Comparison of ENCODE assay signal across 10 cellular contexts in the genomic region with DNA sequence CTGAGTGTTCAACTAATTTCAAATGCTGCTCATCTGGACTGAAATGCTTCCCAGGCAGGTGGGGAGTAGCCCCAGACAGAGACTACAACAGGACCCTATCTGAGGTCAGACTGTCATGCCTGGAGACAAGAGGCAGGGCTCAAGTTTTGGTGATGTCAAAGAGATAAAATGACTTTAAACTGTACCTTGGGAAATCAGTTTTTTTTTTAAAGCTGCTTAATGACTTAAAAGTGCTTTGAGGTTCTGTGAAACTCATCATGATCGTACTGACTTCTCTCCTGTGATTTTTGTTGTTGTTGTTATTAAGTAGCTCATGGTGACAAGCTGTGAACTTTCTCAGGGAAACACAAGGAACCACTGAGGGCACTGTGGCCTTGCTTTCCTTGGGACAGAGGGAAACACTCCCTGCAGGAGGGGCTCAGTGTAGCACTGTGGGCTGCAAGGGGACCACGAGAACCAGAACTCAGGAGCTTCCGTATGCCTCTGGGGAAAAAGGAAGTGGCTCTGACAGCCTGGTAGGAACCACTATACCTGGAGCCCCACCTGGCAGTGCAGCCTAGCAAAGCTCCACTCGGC. TPM values are rescaled to one million over a fixed set of nuclear protein-coding genes. Genes with fewer than 3 reads are reported as not detected.
A peak's percentile ranks its signal among the peaks of the same experiment; 100 is the strongest.
DNase-seq lines count a peak whose midpoint lies in the region; ATAC-seq, FAIRE-seq and TF ChIP-seq lines count a peak whose summit lies in the region.
"Had no signal": no experiment of that assay in that cellular context is flagged by ENCODE, and none has a peak within 500 bp of the region (broad histone marks: within the 10 kb centered on the region; RNA-seq: fewer than 3 reads in every experiment).

No MANE protein-coding gene starts in this region.

- peaks cover 52% of the 10 kb centered on the region for H3K36me3 Mint-ChIP-seq in activated T-helper 2 cell treated with anti-CD3 and anti-CD28 coated beads, Interferon-gamma antibody, Interleukin-2, Interleukin-4, amounts not matched to agents 10 μg/mL and 5 μg/mL and 100 μg/mL, durations not matched to agents 14 hours and 24 hours and 36 hours (ENCODE audit: low read depth)

- H3K9me3 ChIP-seq in liver (ENCODE audit: control insufficient read depth in 4 of 4, low read length in 3 of 4) (no peaks in the 10 kb centered on the region), HepG2 (ENCODE audit: low read length) (no peaks in the 10 kb centered on the region), mesenchymal stem cell (ENCODE audit: control insufficient read depth, low read length) (no peaks in the 10 kb centered on the region), upper lobe of right lung (no peaks in the 10 kb centered on the region)

- no peak for FAIRE-seq in HepG2 (lab: Jason Lieb, UNC)

- peaks cover 98% of the 10 kb centered on the region for H3K79me2 ChIP-seq in HepG2 (ENCODE audit: insufficient read depth, low read length)

- peaks cover 10 to 70% (median 41%) of the 10 kb centered on the region in 4 donors for H3K4me1 ChIP-seq in liver (ENCODE audit: control insufficient read depth in 4 of 4, insufficient read depth in 4 of 4, low read length in 3 of 4)
- peaks cover 58% of the 10 kb centered on the region for H3K4me1 ChIP-seq in HepG2 (ENCODE audit: insufficient read depth, low read length)
- H3K4me1 ChIP-seq in mesenchymal stem cell (ENCODE audit: control insufficient read depth, insufficient read depth, low read depth, low read length) = peaks cover 15% of the 10 kb centered on the region
- H3K4me1 ChIP-seq in upper lobe of right lung = peaks cover 47% of the 10 kb centered on the region

- TF ChIP-seq EP300 in HepG2 (IDR thresholded peaks at IDR 0.05; ENCODE audit: low read depth in 2 of 2, low read length in 2 of 2) = no peak
- TF ChIP-seq EP300 in HepG2 (CRISPR knock-in tag; IDR thresholded peaks at IDR 0.05; ENCODE audit: borderline replicate concordance) = no peak

- H3K4me3 Mint-ChIP-seq in activated T-helper 2 cell treated with anti-CD3 and anti-CD28 coated beads, Interferon-gamma antibody, Interleukin-2, Interleukin-4, amounts not matched to agents 10 μg/mL and 5 μg/mL and 100 μg/mL, durations not matched to agents 14 hours and 24 hours and 36 hours (ENCODE audit: low read depth) = peak overlapping the region; percentile 34

- no peaks in the 10 kb centered on the region for H3K9me3 Mint-ChIP-seq in activated T-helper 2 cell treated with anti-CD3 and anti-CD28 coated beads, Interferon-gamma antibody, Interleukin-2, Interleukin-4, amounts not matched to agents 10 μg/mL and 5 μg/mL and 100 μg/mL, durations not matched to agents 14 hours and 24 hours and 36 hours

- no peaks in the 10 kb centered on the region for H3K27me3 ChIP-seq in liver (ENCODE audit: control insufficient read depth in 4 of 4, insufficient read depth in 4 of 4, low read length in 3 of 4)
- H3K27me3 ChIP-seq in HepG2 (ENCODE audit: control insufficient read depth in 1 of 2, insufficient read depth in 2 of 2, low read length in 2 of 2) = no peaks in the 10 kb centered on the region
- H3K27me3 ChIP-seq in mesenchymal stem cell (ENCODE audit: control insufficient read depth in 1 of 2, insufficient read depth in 1 of 2, low read length in 2 of 2) = no peaks in the 10 kb centered on the region
- H3K27me3 ChIP-seq in upper lobe of right lung = no peaks in the 10 kb centered on the region

- peak overlapping the region; percentile 14 to 46 for H3K27ac ChIP-seq in liver (ENCODE audit: low read depth in 1 of 2, low read length in 2 of 2)
- no peak overlapping the region for H3K27ac ChIP-seq in HepG2 (ENCODE audit: extremely low read length, insufficient read depth, low read length)
- no peak overlapping the region for H3K27ac ChIP-seq in mesenchymal stem cell (ENCODE audit: low read length, poor library complexity, severe bottlenecking)
- no peak overlapping the region for H3K27ac ChIP-seq in upper lobe of right lung

- peaks cover 34% of the 10 kb centered on the region for H4K20me1 ChIP-seq in HepG2 (ENCODE audit: insufficient read depth, low read length)

- H3K79me1 ChIP-seq in mesenchymal stem cell (replicated peaks; ENCODE audit: low read length, poor library complexity, severe bottlenecking) = no peaks in the 10 kb centered on the region

- peak overlapping the region; percentile 78 for H3K27ac Mint-ChIP-seq in activated T-helper 2 cell treated with anti-CD3 and anti-CD28 coated beads, Interferon-gamma antibody, Interleukin-2, Interleukin-4, amounts not matched to agents 10 μg/mL and 5 μg/mL and 100 μg/mL, durations not matched to agents 14 hours and 24 hours and 36 hours

- POLR2A ChIA-PET in HepG2 (lab: Yijun Ruan, JAX) = no interaction called here

- no peak overlapping the region for H3K9ac ChIP-seq in liver (ENCODE audit: low read depth in 1 of 2, low read length in 2 of 2)
- no peak overlapping the region for H3K9ac ChIP-seq in HepG2 (ENCODE audit: insufficient read depth, low read depth, low read length)
- H3K9ac ChIP-seq in mesenchymal stem cell (ENCODE audit: low read length) = no peak overlapping the region

- no peak overlapping the region for H2BK5ac ChIP-seq in mesenchymal stem cell (ENCODE audit: low read depth, low read length, poor library complexity, severe bottlenecking)

- no peak overlapping the region for H2BK15ac ChIP-seq in mesenchymal stem cell (ENCODE audit: low read depth, poor library complexity, severe bottlenecking)

- no peak for TF ChIP-seq POLR2A in HepG2 (IDR thresholded peaks at IDR 0.05; ENCODE audit: insufficient read depth in 1 of 2, low read depth in 2 of 2, low read length in 2 of 2)

- no peak overlapping the region for H3K4me3 ChIP-seq in liver (ENCODE audit: low read depth in 1 of 3, low read length in 3 of 3)
- H3K4me3 ChIP-seq in HepG2 (replicated peaks in 1 of 3; ENCODE audit: insufficient read depth in 1 of 3, low read depth in 2 of 3, low read length in 3 of 3) = no peak overlapping the region
- H3K4me3 ChIP-seq in mesenchymal stem cell (ENCODE audit: insufficient read depth in 1 of 2, low read depth in 1 of 2, low read length in 2 of 2) = no peak overlapping the region
- no peak overlapping the region for H3K4me3 ChIP-seq in upper lobe of right lung

- no peak overlapping the region for H3K4ac ChIP-seq in mesenchymal stem cell (ENCODE audit: low read depth in 1 of 2, low read length in 2 of 2)

- H4K91ac ChIP-seq in mesenchymal stem cell (ENCODE audit: low read length) = no peak overlapping the region

- BruUV-seq in HepG2 (replicated peaks; lab: Mats Ljungman, UMichigan) = no TSS peak

- DNase-seq in HepG2 (ENCODE audit: low spot score) (no peak), mesenchymal stem cell (peak; percentile 36), upper lobe of right lung (no peak), NCI-H524 (lab: John Stamatoyannopoulos, UW) (no peak), head of caudate nucleus (no peak)
- no peak for DNase-seq in activated T-helper 2 cell treated with anti-CD3 and anti-CD28 coated beads, Interferon-gamma antibody, Interleukin-2, Interleukin-4, amounts not matched to agents 10 μg/mL and 5 μg/mL and 100 μg/mL, durations not matched to agents 14 hours and 24 hours and 36 hours (ENCODE audit: low spot score)
- DNase-seq: activated CD4-positive, alpha-beta T cell treated with anti-CD3 and anti-CD28 coated beads, Interleukin-2, amount 50 U/mL, for 48 hours; GOT3 had no signal

- H4K8ac ChIP-seq in mesenchymal stem cell (ENCODE audit: low read length) = no peak overlapping the region

- no peaks in the 10 kb centered on the region for H3K27me3 Mint-ChIP-seq in activated T-helper 2 cell treated with anti-CD3 and anti-CD28 coated beads, Interferon-gamma antibody, Interleukin-2, Interleukin-4, amounts not matched to agents 10 μg/mL and 5 μg/mL and 100 μg/mL, durations not matched to agents 14 hours and 24 hours and 36 hours (ENCODE audit: low read depth)

- no peak overlapping the region for H2AK5ac ChIP-seq in mesenchymal stem cell (ENCODE audit: low read length, severe bottlenecking)

- H2AFZ ChIP-seq in HepG2 (ENCODE audit: low read length) (no peak overlapping the region), mesenchymal stem cell (ENCODE audit: low read depth, low read length) (no peak overlapping the region)

- H2BK120ac ChIP-seq in mesenchymal stem cell (ENCODE audit: low read depth, low read length) = no peak overlapping the region

- ATAC-seq in HepG2 (no peak), upper lobe of right lung (peak; percentile 8), HG03108 (IDR thresholded peaks at IDR 0.05; ENCODE audit: unreplicated experiment) (no peak)

- peaks cover 72% of the 10 kb centered on the region for H3K4me1 Mint-ChIP-seq in activated T-helper 2 cell treated with anti-CD3 and anti-CD28 coated beads, Interferon-gamma antibody, Interleukin-2, Interleukin-4, amounts not matched to agents 10 μg/mL and 5 μg/mL and 100 μg/mL, durations not matched to agents 14 hours and 24 hours and 36 hours (ENCODE audit: low read depth)

- H3K4me2 ChIP-seq in HepG2 (ENCODE audit: low read depth, low read length) (no peak overlapping the region), mesenchymal stem cell (ENCODE audit: low read length, poor library complexity, severe bottlenecking) (no peak overlapping the region)

- H3K36me3 ChIP-seq in liver (ENCODE audit: control insufficient read depth in 4 of 4, insufficient read depth in 3 of 4, low read depth in 1 of 4, low read length in 3 of 4) (peaks cover 0 to 5% (median under 1%) of the 10 kb centered on the region in 4 donors), HepG2 (replicated peaks in 1 of 2; ENCODE audit: control insufficient read depth in 1 of 2, insufficient read depth in 2 of 2, low read length in 2 of 2) (peaks cover 10 to 40% of the 10 kb centered on the region in 2 experiments), mesenchymal stem cell (ENCODE audit: control insufficient read depth in 1 of 2, insufficient read depth in 2 of 2, low read depth in 1 of 2, low read length in 2 of 2) (peaks cover 13 to 26% of the 10 kb centered on the region in 2 experiments), upper lobe of right lung (peaks cover 6% of the 10 kb centered on the region)

- TF ChIP-seq CTCF in liver (IDR thresholded peaks at IDR 0.05; ENCODE audit: low read depth, low read length, missing input control) = peak; percentile 32
- TF ChIP-seq CTCF in HepG2 (CRISPR knock-in tag; IDR thresholded peaks at IDR 0.05) = no peak
- TF ChIP-seq CTCF in upper lobe of right lung (IDR thresholded peaks at IDR 0.05) = no peak

- 54% methylated on average over 4 of the region's 4 CpGs for WGBS in liver
- 97% methylated on average over 4 of the region's 4 CpGs for WGBS in HepG2 (ENCODE audit: low lambda C conversion rate)
- 78% methylated on average over 4 of the region's 4 CpGs for WGBS in mesenchymal stem cell

- CTCF ChIA-PET in HepG2 (lab: Yijun Ruan, JAX; ENCODE audit: low intra/inter-chr PET ratio, low total read pairs) = no interaction called here

- intact Hi-C loops in HepG2 (cut with micrococcal nuclease; ENCODE audit: unreplicated experiment) (no loop called here), upper lobe of right lung (cut with DNase I) (no loop called here), head of caudate nucleus (cut with DNase I) (no loop called here)
- intact Hi-C loops in activated T-helper 2 cell treated with anti-CD3 and anti-CD28 coated beads, Interferon-gamma antibody, Interleukin-2, Interleukin-4, amounts not matched to agents 10 μg/mL and 5 μg/mL and 100 μg/mL, durations not matched to agents 14 hours and 24 hours and 36 hours (cut with micrococcal nuclease) = no loop called here

- H2BK12ac ChIP-seq in mesenchymal stem cell (ENCODE audit: low read length in 2 of 2) = no peak overlapping the region

- H3K18ac ChIP-seq in mesenchymal stem cell (ENCODE audit: low read depth in 1 of 2, low read length in 2 of 2) = peak overlapping the region in 1 of 2 experiments; percentile 23

- H3K14ac ChIP-seq in mesenchymal stem cell (ENCODE audit: low read length in 2 of 2) = no peak overlapping the region

- peak in 1 of 2 donors; percentile 85 for TF ChIP-seq RAD21 in liver (IDR thresholded peaks at IDR 0.05)
- TF ChIP-seq RAD21 in HepG2 (CRISPR knock-in tag; IDR thresholded peaks at IDR 0.05) = no peak

- in situ Hi-C loops in HepG2 (cut with HindIII; ENCODE audit: extremely low pct_ligation_motif_present, low pct_unique_long_range_greater_than_20kb) = no loop called here

- H3K23ac ChIP-seq in mesenchymal stem cell (ENCODE audit: low read length in 2 of 2) = no peak overlapping the region

RNA-seq across cellular contexts. Expression of a gene that starts 9.5 kb away (rescaled TPM):
- total RNA-seq in liver (10 to 100 TPM; 13.1 to 48.8 TPM), HepG2 (2016; rRNA removed; fragmentation: Illumina TruSeq; extraction: Trizol) (14.4 and 25.9 TPM in 2 replicates), upper lobe of right lung (64.3 TPM)
- polyA plus RNA-seq in liver (10 to 100 TPM; 15.1 to 18.1 TPM), HepG2 (2011; rRNA removed) (17.0 and 20.2 TPM in 2 replicates)
- 38.1 and 38.4 TPM in 2 replicates for total RNA-seq in HepG2 (2016; cell fraction: cytosol; rRNA removed; fragmentation: Illumina TruSeq; extraction: Trizol; ENCODE audit: low read depth)
- 13.8 and 20.2 TPM in 2 replicates for total RNA-seq in HepG2 (2016; cell fraction: insoluble cytoplasmic fraction; rRNA removed; fragmentation: Illumina TruSeq; extraction: Trizol)
- 26.7 and 27.9 TPM in 2 replicates for total RNA-seq in HepG2 (2016; cell fraction: membrane; rRNA removed; fragmentation: Illumina TruSeq; extraction: Trizol)
- 19.7 and 24.5 TPM in 2 replicates for total RNA-seq in HepG2 (2016; cell fraction: nucleus; rRNA removed; fragmentation: Illumina TruSeq; extraction: Trizol)
- polyA plus RNA-seq in HepG2 (2011; cell fraction: cytosol; rRNA removed) = 11.5 and 11.7 TPM in 2 replicates
- 34.6 and 39.9 TPM in 2 replicates for polyA plus RNA-seq in HepG2 (2011; cell fraction: nucleus; rRNA removed)
- polyA plus RNA-seq in HepG2 (2012) = 18.0 and 18.2 TPM in 2 replicates
- 2.4 and 2.9 TPM in 2 replicates for polyA plus RNA-seq in HepG2 (2016; cell fraction: cytosol; fragmentation: Illumina TruSeq; extraction: Trizol; ENCODE audit: low read depth)
- polyA plus RNA-seq in HepG2 (2016; cell fraction: insoluble cytoplasmic fraction; fragmentation: Illumina TruSeq; extraction: Trizol; ENCODE audit: low read depth) = 15.0 and 20.1 TPM in 2 replicates
- polyA plus RNA-seq in HepG2 (2016; cell fraction: membrane; fragmentation: Illumina TruSeq; extraction: Trizol; ENCODE audit: low read depth) = 5.5 and 6.5 TPM in 2 replicates
- polyA plus RNA-seq in HepG2 (2016; cell fraction: nucleus; fragmentation: Illumina TruSeq; extraction: Trizol; ENCODE audit: insufficient read depth, low read depth) = 17.7 and 18.3 TPM in 2 replicates
- 10.5 and 48.8 TPM in 2 replicates for polyA minus RNA-seq in HepG2 (2011; rRNA and poly(A)+ RNA removed; ENCODE audit: low replicate concordance)
- polyA minus RNA-seq in HepG2 (2011; cell fraction: cytosol; rRNA and poly(A)+ RNA removed) = 29.2 and 34.4 TPM in 2 replicates
- 29.6 and 32.6 TPM in 2 replicates for polyA minus RNA-seq in HepG2 (2011; cell fraction: nucleus; rRNA and poly(A)+ RNA removed)
- total RNA-seq in activated T-helper 2 cell treated with anti-CD3 and anti-CD28 coated beads, Interferon-gamma antibody, Interleukin-2, Interleukin-4, amounts not matched to agents 10 μg/mL and 5 μg/mL and 100 μg/mL, durations not matched to agents 14 hours and 24 hours and 36 hours = 27.6 and 27.7 TPM in 2 replicates
- 89.2 TPM for polyA plus RNA-seq in mesenchymal stem cell (2013, experiment 1 of 2)
- polyA plus RNA-seq in mesenchymal stem cell (2013, experiment 2 of 2) = 81.2 TPM

Comparison
In these comparisons a context has a peak if more than half of its experiments do, and no peak if none do; other contexts are left out.
1. H3K27ac ChIP-seq: peak in liver (2 of 2); none in HepG2 (single experiment), mesenchymal stem cell (single experiment) and upper lobe of right lung (single experiment).